In the genomic region with DNA sequence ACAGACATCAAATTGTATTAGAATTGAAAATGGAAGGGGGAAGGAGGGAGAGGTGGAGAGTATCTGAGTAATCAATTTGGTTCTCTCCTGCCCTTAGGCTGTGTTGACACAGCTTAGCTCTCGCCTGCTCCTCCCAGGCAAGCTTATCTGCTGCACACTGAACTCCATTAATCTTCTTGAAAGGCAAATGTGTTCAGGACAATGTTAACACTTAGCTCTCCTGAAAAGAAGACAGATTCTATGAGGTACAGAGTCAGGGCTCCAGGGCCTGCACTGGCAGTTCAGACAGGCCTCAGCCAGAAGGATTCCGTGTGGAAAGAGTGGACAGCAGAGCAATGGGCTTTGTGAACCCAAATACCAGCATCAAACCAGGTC, we compare ENCODE assay signal across 1 cellular context.
TF ChIP-seq lines count a peak whose summit lies in the region.

No MANE protein-coding gene starts in this region.

TF ChIP-seq in HEK293, 187 proteins besides CTCF, POLR2A, EP300 and RAD21 (continued from another document):
- TF ChIP-seq, protein P1, sequence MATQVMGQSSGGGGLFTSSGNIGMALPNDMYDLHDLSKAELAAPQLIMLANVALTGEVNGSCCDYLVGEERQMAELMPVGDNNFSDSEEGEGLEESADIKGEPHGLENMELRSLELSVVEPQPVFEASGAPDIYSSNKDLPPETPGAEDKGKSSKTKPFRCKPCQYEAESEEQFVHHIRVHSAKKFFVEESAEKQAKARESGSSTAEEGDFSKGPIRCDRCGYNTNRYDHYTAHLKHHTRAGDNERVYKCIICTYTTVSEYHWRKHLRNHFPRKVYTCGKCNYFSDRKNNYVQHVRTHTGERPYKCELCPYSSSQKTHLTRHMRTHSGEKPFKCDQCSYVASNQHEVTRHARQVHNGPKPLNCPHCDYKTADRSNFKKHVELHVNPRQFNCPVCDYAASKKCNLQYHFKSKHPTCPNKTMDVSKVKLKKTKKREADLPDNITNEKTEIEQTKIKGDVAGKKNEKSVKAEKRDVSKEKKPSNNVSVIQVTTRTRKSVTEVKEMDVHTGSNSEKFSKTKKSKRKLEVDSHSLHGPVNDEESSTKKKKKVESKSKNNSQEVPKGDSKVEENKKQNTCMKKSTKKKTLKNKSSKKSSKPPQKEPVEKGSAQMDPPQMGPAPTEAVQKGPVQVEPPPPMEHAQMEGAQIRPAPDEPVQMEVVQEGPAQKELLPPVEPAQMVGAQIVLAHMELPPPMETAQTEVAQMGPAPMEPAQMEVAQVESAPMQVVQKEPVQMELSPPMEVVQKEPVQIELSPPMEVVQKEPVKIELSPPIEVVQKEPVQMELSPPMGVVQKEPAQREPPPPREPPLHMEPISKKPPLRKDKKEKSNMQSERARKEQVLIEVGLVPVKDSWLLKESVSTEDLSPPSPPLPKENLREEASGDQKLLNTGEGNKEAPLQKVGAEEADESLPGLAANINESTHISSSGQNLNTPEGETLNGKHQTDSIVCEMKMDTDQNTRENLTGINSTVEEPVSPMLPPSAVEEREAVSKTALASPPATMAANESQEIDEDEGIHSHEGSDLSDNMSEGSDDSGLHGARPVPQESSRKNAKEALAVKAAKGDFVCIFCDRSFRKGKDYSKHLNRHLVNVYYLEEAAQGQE (tag by site-specific recombination; IDR thresholded peaks at IDR 0.05) = no peak
- TF ChIP-seq, protein P2, sequence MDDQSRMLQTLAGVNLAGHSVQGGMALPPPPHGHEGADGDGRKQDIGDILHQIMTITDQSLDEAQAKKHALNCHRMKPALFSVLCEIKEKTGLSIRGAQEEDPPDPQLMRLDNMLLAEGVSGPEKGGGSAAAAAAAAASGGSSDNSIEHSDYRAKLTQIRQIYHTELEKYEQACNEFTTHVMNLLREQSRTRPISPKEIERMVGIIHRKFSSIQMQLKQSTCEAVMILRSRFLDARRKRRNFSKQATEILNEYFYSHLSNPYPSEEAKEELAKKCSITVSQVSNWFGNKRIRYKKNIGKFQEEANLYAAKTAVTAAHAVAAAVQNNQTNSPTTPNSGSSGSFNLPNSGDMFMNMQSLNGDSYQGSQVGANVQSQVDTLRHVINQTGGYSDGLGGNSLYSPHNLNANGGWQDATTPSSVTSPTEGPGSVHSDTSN (CRISPR knock-in tag; IDR thresholded peaks at IDR 0.05) = 0 out of 2 replicates have a peak, but pooled peaks have one; percentile 60
- TF ChIP-seq WT1 (tag by site-specific recombination; IDR thresholded peaks at IDR 0.05) (peak; percentile 64; the same call in 1 of the 2 replicates), ZNF175 (tag by site-specific recombination; IDR thresholded peaks at IDR 0.05) (no peak), ZNF146 (tag by site-specific recombination; IDR thresholded peaks at IDR 0.05) (no peak)
